In the genomic region with DNA sequence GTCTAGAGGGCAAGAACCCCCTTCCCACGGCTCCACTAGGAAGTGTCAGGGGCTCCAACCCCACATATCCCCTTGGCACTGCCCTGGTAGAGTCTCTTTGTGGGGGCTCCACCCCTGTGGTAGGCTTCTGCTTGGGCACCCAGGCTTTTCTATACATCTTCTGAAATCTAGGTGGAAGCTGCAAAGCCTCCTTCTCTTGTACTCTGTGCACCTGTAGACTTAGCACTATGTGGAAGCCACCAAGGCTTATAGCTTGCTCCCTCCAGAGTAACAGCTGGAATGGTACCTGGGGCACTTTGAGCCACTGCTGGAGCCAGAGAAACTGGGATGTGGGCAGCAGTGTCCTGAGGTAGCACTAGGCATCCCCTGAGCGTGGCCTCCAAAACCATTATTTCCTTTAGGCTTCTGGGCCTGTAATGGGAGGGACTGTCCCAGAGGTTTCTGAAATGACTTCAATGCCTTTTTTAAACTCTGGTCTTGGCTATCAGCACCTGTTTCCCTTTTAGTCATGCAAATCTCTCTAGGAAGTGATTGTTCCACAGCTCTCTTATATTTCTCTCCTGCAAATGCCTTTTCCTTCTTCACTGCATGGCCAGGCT, we compare ENCODE assay signal across 12 cellular contexts.
DNase-seq lines count a peak whose midpoint lies in the region; ATAC-seq lines count a peak whose summit lies in the region.
"Had no signal": no experiment of that assay in that cellular context is flagged by ENCODE, and none has a peak within 500 bp of the region (broad histone marks: within the 10 kb centered on the region; RNA-seq: fewer than 3 reads in every experiment).

No MANE protein-coding gene starts in this region.

- H3K27me3 Mint-ChIP-seq in effector memory CD8-positive, alpha-beta T cell = no peaks in the 10 kb centered on the region

- peak overlapping the region; percentile 84 for H3K27ac Mint-ChIP-seq in effector memory CD8-positive, alpha-beta T cell

- DNase-seq in effector memory CD8-positive, alpha-beta T cell = no peak
- DNase-seq in DMS 273 (lab: John Stamatoyannopoulos, UW; ENCODE audit: unreplicated experiment) (no peak), NCI-H2081 treated with DMSO at 0.1 percent for 48 hours (lab: John Stamatoyannopoulos, UW) (no peak), putamen (ENCODE audit: low spot score) (no peak)
- DNase-seq: anterior cingulate cortex, erythroblast, MM.1S had no signal

- peak overlapping the region in 1 of 2 donors; percentile 7 for H3K4me3 Mint-ChIP-seq in effector memory CD8-positive, alpha-beta T cell

- peaks cover 67% of the 10 kb centered on the region for H3K36me3 Mint-ChIP-seq in effector memory CD8-positive, alpha-beta T cell (ENCODE audit: insufficient read depth)

- peak; percentile 93 for ATAC-seq in GM18519 (IDR thresholded peaks at IDR 0.05; ENCODE audit: low FRiP score, unreplicated experiment)
- peak; percentile 26 for ATAC-seq in GM19468 (IDR thresholded peaks at IDR 0.05; ENCODE audit: extremely low read depth, unreplicated experiment)
- ATAC-seq in HG03039 (IDR thresholded peaks at IDR 0.05; ENCODE audit: unreplicated experiment) = peak; percentile 97
- ATAC-seq in effector memory CD8-positive, alpha-beta T cell (replicated peaks) = no peak
- ATAC-seq: HCT116, Panc1 had no signal

- peaks cover 30 to 64% of the 10 kb centered on the region in 2 donors for H3K4me1 Mint-ChIP-seq in effector memory CD8-positive, alpha-beta T cell (ENCODE audit: low read depth in 2 of 2)

- H3K9me3 Mint-ChIP-seq in effector memory CD8-positive, alpha-beta T cell = no peaks in the 10 kb centered on the region
